ENCODE assay signal across 8 cellular contexts in genomic region chr6:31831350-31832215, GRCh38. TPM values are rescaled to one million over a fixed set of nuclear protein-coding genes. Genes with fewer than 3 reads are reported as not detected.
A peak's percentile ranks its signal among the peaks of the same experiment; 100 is the strongest.
DNase-seq lines count a peak whose midpoint lies in the region; ATAC-seq and TF ChIP-seq lines count a peak whose summit lies in the region.

No MANE protein-coding gene starts in this region.

- H3K4me1 Mint-ChIP-seq in naive thymus-derived CD4-positive, alpha-beta T cell: peaks cover 17 to 45% (median 40%) of the 10 kb centered on the region in 7 donors

- in situ Hi-C loops in mammary epithelial cell (cut with MboI; ENCODE audit: low sequenced_read_pairs in 2 of 2): no loop called here

- no peak for ATAC-seq in naive thymus-derived CD4-positive, alpha-beta T cell
- no peak for ATAC-seq in GM21515 (IDR thresholded peaks at IDR 0.05; ENCODE audit: unreplicated experiment)
- ATAC-seq in GM21825 (IDR thresholded peaks at IDR 0.05; ENCODE audit: unreplicated experiment): no peak

- dilution Hi-C loops in mammary epithelial cell (cut with HindIII; ENCODE audit: low sequenced_read_pairs): loop anchor here (10.0 kb wide), 1 partner anchor 53 kb away; no protein-coding TSS in a partner anchor

- H3K27me3 ChIP-seq in BE2C (no peaks in the 10 kb centered on the region), mammary epithelial cell (ENCODE audit: insufficient read depth, low read length) (no peaks in the 10 kb centered on the region)
- H3K27me3 ChIP-seq in naive thymus-derived CD4-positive, alpha-beta T cell (ENCODE audit: control insufficient read depth in 2 of 2, insufficient read depth in 2 of 2, low read length in 2 of 2): no peaks in the 10 kb centered on the region

- TF ChIP-seq CTCF in BE2C (IDR thresholded peaks at IDR 0.05; ENCODE audit: low read depth, low read length): no peak
- TF ChIP-seq CTCF in mammary epithelial cell (conservative IDR thresholded peaks at IDR 0.05 in 1 of 2, IDR thresholded peaks at IDR 0.05 in 1 of 2; ENCODE audit: extremely low read depth in 1 of 2, insufficient read depth in 1 of 2, low read depth in 1 of 2, low read length in 2 of 2): no peak

- DNase-seq in BE2C (no peak), mammary epithelial cell (peak; percentile 13), NCI-H1092 (lab: John Stamatoyannopoulos, UW) (no peak), DMS53 treated with DMSO at 0.1 percent for 48 hours (lab: John Stamatoyannopoulos, UW; ENCODE audit: unreplicated experiment) (no peak)
- DNase-seq in naive thymus-derived CD4-positive, alpha-beta T cell: no peak

- peaks cover 10% of the 10 kb centered on the region for H3K36me3 ChIP-seq in BE2C
- peaks cover 14% of the 10 kb centered on the region for H3K36me3 ChIP-seq in KOPT-K1 (ENCODE audit: insufficient read depth, low read length)
- peaks cover under 1% of the 10 kb centered on the region for H3K36me3 ChIP-seq in mammary epithelial cell (ENCODE audit: insufficient read depth, low read length)
- peaks cover 0 to 9% (median 0%) of the 10 kb centered on the region in 3 experiments for H3K36me3 ChIP-seq in naive thymus-derived CD4-positive, alpha-beta T cell (ENCODE audit: control insufficient read depth in 2 of 3, insufficient read depth in 3 of 3, low read length in 3 of 3)

- peak overlapping the region; percentile 73 for H3K4me2 ChIP-seq in mammary epithelial cell (ENCODE audit: insufficient read depth, low read depth, low read length)

- H3K9me3 Mint-ChIP-seq in naive thymus-derived CD4-positive, alpha-beta T cell: no peaks in the 10 kb centered on the region

- H3K9me3 ChIP-seq in BE2C (no peaks in the 10 kb centered on the region), KOPT-K1 (ENCODE audit: insufficient read depth, low read length, poor library complexity, severe bottlenecking) (no peaks in the 10 kb centered on the region), mammary epithelial cell (replicated peaks; ENCODE audit: insufficient read depth, low read length) (no peaks in the 10 kb centered on the region)
- no peaks in the 10 kb centered on the region for H3K9me3 ChIP-seq in naive thymus-derived CD4-positive, alpha-beta T cell (ENCODE audit: control insufficient read depth in 2 of 3, low read length in 3 of 3)

- 65% methylated on average over 13 of the region's 15 CpGs for WGBS in mammary epithelial cell (ENCODE audit: low coverage, missing lambda C conversion rate)

- peak overlapping the region; percentile 86 to 100 (median 96) for H3K4me3 Mint-ChIP-seq in naive thymus-derived CD4-positive, alpha-beta T cell

- intact Hi-C loops in mammary epithelial cell (cut with micrococcal nuclease): no loop called here
- intact Hi-C loops in naive thymus-derived CD4-positive, alpha-beta T cell (cut with micrococcal nuclease): loop anchor here (2.0 to 10.0 kb wide), 6 partner anchors 15 to 1023 kb away; partner anchors contain the start of genes MICA (in 1 of the 2), MICB (in 1 of the 2), PSMB9 (in 1 of the 2) and TAP1 (in 1 of the 2)

- H4K20me1 ChIP-seq in mammary epithelial cell (ENCODE audit: insufficient read depth, low read length): no peaks in the 10 kb centered on the region

- H3K9ac ChIP-seq in mammary epithelial cell (ENCODE audit: insufficient read depth, low read length): peak overlapping the region; percentile 78

- no peak overlapping the region for H2AFZ ChIP-seq in mammary epithelial cell (ENCODE audit: low read depth, low read length)

- CTCF ChIA-PET in mammary epithelial cell (lab: Charles Lee; ENCODE audit: low non-redundant PET): interaction anchor here (0.6 to 1.1 kb wide), 2 partner anchors 59 to 150 kb away, joined by 3 to 9 read pairs; no protein-coding TSS in a partner anchor
- CTCF ChIA-PET in naive thymus-derived CD4-positive, alpha-beta T cell (lab: Charles Lee): interaction anchor here (0.6 to 2.4 kb wide), 14 partner anchors 14 to 280 kb away, joined by 3 to 23 read pairs (median 4); partner anchors contain the start of genes DDAH2, LY6G5C, NEU1 and VARS1

- peaks cover 0 to 18% (median 4%) of the 10 kb centered on the region in 5 donors for H3K36me3 Mint-ChIP-seq in naive thymus-derived CD4-positive, alpha-beta T cell

- H3K4me3 ChIP-seq in BE2C (ENCODE audit: low read depth, low read length) (peak overlapping the region; percentile 86; the same call in 1 of the 2 replicates), mammary epithelial cell (replicated peaks in 1 of 3; ENCODE audit: insufficient read depth in 1 of 3, low read depth in 2 of 3, low read length in 3 of 3) (peak overlapping the region; percentile 58 to 97 (median 94))
- no peak overlapping the region for H3K4me3 ChIP-seq in naive thymus-derived CD4-positive, alpha-beta T cell (ENCODE audit: low read length)

- no peaks in the 10 kb centered on the region for H3K27me3 Mint-ChIP-seq in naive thymus-derived CD4-positive, alpha-beta T cell

- POLR2A ChIA-PET in naive thymus-derived CD4-positive, alpha-beta T cell (lab: Charles Lee): interaction anchor here (0.6 to 4.4 kb wide), 16 partner anchors 9 to 1003 kb away, joined by 3 to 33 read pairs (median 6); partner anchors contain the start of genes C6orf47, CSNK2B, DDAH2 and GPANK1

- H3K27ac ChIP-seq in KOPT-K1 (ENCODE audit: low read depth, low read length, poor library complexity, severe bottlenecking): peak overlapping the region; percentile 55
- no peak overlapping the region for H3K27ac ChIP-seq in mammary epithelial cell (ENCODE audit: insufficient read depth, low read depth, low read length)
- no peak overlapping the region for H3K27ac ChIP-seq in naive thymus-derived CD4-positive, alpha-beta T cell (ENCODE audit: low read depth, low read length)

- H3K79me2 ChIP-seq in mammary epithelial cell (ENCODE audit: insufficient read depth, low read length): peaks cover 57% of the 10 kb centered on the region

- BruUV-seq in mammary epithelial cell (replicated peaks; lab: Mats Ljungman, UMichigan): no TSS peak

- peak overlapping the region in 6 of 9 donors; percentile 22 to 96 (median 81) for H3K27ac Mint-ChIP-seq in naive thymus-derived CD4-positive, alpha-beta T cell

- 0 out of 2 replicates have a peak, but pooled peaks cover under 1% of the 10 kb centered on the region for H3K4me1 ChIP-seq in BE2C
- H3K4me1 ChIP-seq in mammary epithelial cell (ENCODE audit: insufficient read depth, low read length): peaks cover 14% of the 10 kb centered on the region
- peaks cover 18 to 28% of the 10 kb centered on the region in 2 donors for H3K4me1 ChIP-seq in naive thymus-derived CD4-positive, alpha-beta T cell (ENCODE audit: control insufficient read depth in 2 of 2, insufficient read depth in 2 of 2, low read length in 2 of 2)

RNA-seq across cellular contexts. Expression of gene HSPA1B, which starts 4.0 kb away (rescaled TPM):
- 120 TPM for polyA plus RNA-seq in BE2C (2012; ENCODE audit: insufficient read depth, insufficient read length, low read depth)
- 10 to 100 TPM; 60.8 to 74.8 TPM for total RNA-seq in mammary epithelial cell
- 32.3 TPM for polyA plus RNA-seq in mammary epithelial cell
- polyA minus RNA-seq in mammary epithelial cell: 66.4 TPM
- 10 to 100 TPM in 4 of 5 experiments, 1 to 10 TPM in 1; 8.6 to 68.9 (median 28.9) TPM for total RNA-seq in naive thymus-derived CD4-positive, alpha-beta T cell
- 1 to 10 TPM; 2.8 to 3.6 TPM for polyA plus RNA-seq in naive thymus-derived CD4-positive, alpha-beta T cell

RNA-seq across cellular contexts. Expression of gene HSPA1A, which starts 16.2 kb away (rescaled TPM):
- 66.4 TPM for polyA plus RNA-seq in BE2C (2012; ENCODE audit: insufficient read depth, insufficient read length, low read depth)
- 10 to 100 TPM; 67.8 to 99.5 TPM for total RNA-seq in mammary epithelial cell
- polyA plus RNA-seq in mammary epithelial cell: 103 TPM
- polyA minus RNA-seq in mammary epithelial cell: 93.6 TPM
- 100 to 1,000 TPM in 1 of 5 experiments, 10 to 100 TPM in 3, 1 to 10 TPM in 1; 6.7 to 125 (median 30.3) TPM for total RNA-seq in naive thymus-derived CD4-positive, alpha-beta T cell
- 10 to 100 TPM; 26.0 to 52.5 TPM for polyA plus RNA-seq in naive thymus-derived CD4-positive, alpha-beta T cell

RNA-seq across cellular contexts. Expression of gene HSPA1L, which starts 16.5 kb away (rescaled TPM):
- polyA plus RNA-seq in BE2C (2012; ENCODE audit: insufficient read depth, insufficient read length, low read depth): 1.3 TPM
- under 1 TPM; 0.42 to 0.83 TPM for total RNA-seq in mammary epithelial cell
- 0.36 TPM for polyA plus RNA-seq in mammary epithelial cell
- polyA minus RNA-seq in mammary epithelial cell: not detected
- 1 to 10 TPM; 3.3 to 5.5 (median 4.7) TPM for total RNA-seq in naive thymus-derived CD4-positive, alpha-beta T cell
- polyA plus RNA-seq in naive thymus-derived CD4-positive, alpha-beta T cell: 1 to 10 TPM; 2.3 to 3.6 TPM

RNA-seq across cellular contexts. Expression of gene LSM2, which starts 24.8 kb away (rescaled TPM):
- polyA plus RNA-seq in BE2C (2012; ENCODE audit: insufficient read depth, insufficient read length, low read depth): 100 TPM
- 10 to 100 TPM; 23.8 to 55.0 TPM for total RNA-seq in mammary epithelial cell
- 109 TPM for polyA plus RNA-seq in mammary epithelial cell
- 105 TPM for polyA minus RNA-seq in mammary epithelial cell
- total RNA-seq in naive thymus-derived CD4-positive, alpha-beta T cell: 10 to 100 TPM; 22.9 to 94.5 (median 29.2) TPM
- 10 to 100 TPM; 58.9 to 67.9 TPM for polyA plus RNA-seq in naive thymus-derived CD4-positive, alpha-beta T cell

RNA-seq across cellular contexts. Expression of gene NEU1, which starts 31.0 kb away (rescaled TPM):
- 87.4 TPM for polyA plus RNA-seq in BE2C (2012; ENCODE audit: insufficient read depth, insufficient read length, low read depth)
- total RNA-seq in mammary epithelial cell: 10 to 100 TPM; 27.8 to 42.5 TPM
- polyA plus RNA-seq in mammary epithelial cell: 44.5 TPM
- polyA minus RNA-seq in mammary epithelial cell: 27.1 TPM
- 10 to 100 TPM; 18.6 to 35.0 (median 20.1) TPM for total RNA-seq in naive thymus-derived CD4-positive, alpha-beta T cell
- 10 to 100 TPM; 13.6 to 19.9 TPM for polyA plus RNA-seq in naive thymus-derived CD4-positive, alpha-beta T cell
